21 cellular contexts compared by ENCODE assay signal in the genomic region with DNA sequence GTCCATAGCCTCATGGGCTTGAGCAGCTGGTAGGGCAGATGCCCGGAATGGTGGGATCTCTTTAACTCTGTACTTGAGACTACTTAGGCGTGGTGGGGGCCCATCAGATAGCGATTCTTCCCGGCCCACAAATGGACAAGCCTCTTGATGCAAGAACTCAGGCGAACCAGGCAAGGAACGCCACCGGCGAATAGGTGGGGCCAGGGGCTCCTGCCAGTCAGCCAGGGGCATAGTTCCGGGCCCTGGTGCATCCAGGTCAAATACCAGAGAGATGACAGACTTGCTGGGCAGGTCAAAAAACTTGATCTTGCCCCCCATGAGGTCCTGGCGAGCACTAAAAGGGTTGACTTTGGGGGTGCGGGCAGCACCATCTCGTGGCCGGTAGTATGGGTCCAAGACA. TPM values are rescaled to one million over a fixed set of nuclear protein-coding genes. Genes with fewer than 3 reads are reported as not detected.
"Had no signal": no experiment of that assay in that cellular context is flagged by ENCODE, and none has a peak within 500 bp of the region (broad histone marks: within the 10 kb centered on the region; RNA-seq: fewer than 3 reads in every experiment).

No MANE protein-coding gene starts in this region.

- H3K4me3 Mint-ChIP-seq: activated naive CD4-positive, alpha-beta T cell treated with anti-CD3 and anti-CD28 coated beads, Interleukin-2, amount 10 ng/mL, durations not matched to agents 7 days and 5 days; activated T-helper 1 cell treated with anti-CD3 and anti-CD28 coated beads, Interleukin-12 subunit alpha, Interleukin-12 subunit beta, Interleukin-2, Interleukin-4 antibody, amounts not matched to agents 30 ng/mL and 10 ng/mL and 1 ng/mL, durations not matched to agents 14 hours and 24 hours and 36 hours; T-cell; T-helper 2 cell treated with Interferon-gamma antibody and Interleukin-4, amounts not matched to agents 5 μg/mL and 100 μg/mL, for 36 hours had no signal

- ATAC-seq: esophagus mucosa; heart left ventricle; naive thymus-derived CD4-positive, alpha-beta T cell; pancreas; stimulated activated naive CD8-positive, alpha-beta T cell treated with anti-CD3 and anti-CD28 coated beads, Interleukin-15, Interleukin-2, amounts not matched to agents 100 U/mL and 50 U/mL, for 24 hours; T-cell had no signal

- H3K27me3 Mint-ChIP-seq: activated naive CD4-positive, alpha-beta T cell treated with anti-CD3 and anti-CD28 coated beads, Interleukin-2, amount 10 ng/mL, durations not matched to agents 7 days and 5 days; naive thymus-derived CD4-positive, alpha-beta T cell; T-cell had no signal

- H3K9me3 Mint-ChIP-seq: activated naive CD4-positive, alpha-beta T cell treated with anti-CD3 and anti-CD28 coated beads, Interleukin-2, amount 10 ng/mL, durations not matched to agents 7 days and 5 days; activated T-helper 1 cell treated with anti-CD3 and anti-CD28 coated beads, Interleukin-12 subunit alpha, Interleukin-12 subunit beta, Interleukin-2, Interleukin-4 antibody, amounts not matched to agents 30 ng/mL and 10 ng/mL and 1 ng/mL, durations not matched to agents 14 hours and 24 hours and 36 hours; naive thymus-derived CD4-positive, alpha-beta T cell; T-cell; T-helper 2 cell treated with Interferon-gamma antibody and Interleukin-4, amounts not matched to agents 5 μg/mL and 100 μg/mL, for 36 hours had no signal

- H3K27ac Mint-ChIP-seq: activated naive CD4-positive, alpha-beta T cell treated with anti-CD3 and anti-CD28 coated beads, Interleukin-2, amount 10 ng/mL, durations not matched to agents 7 days and 5 days; activated T-helper 1 cell treated with anti-CD3 and anti-CD28 coated beads, Interleukin-12 subunit alpha, Interleukin-12 subunit beta, Interleukin-2, Interleukin-4 antibody, amounts not matched to agents 30 ng/mL and 10 ng/mL and 1 ng/mL, durations not matched to agents 14 hours and 24 hours and 36 hours; T-cell; T-helper 2 cell treated with Interferon-gamma antibody and Interleukin-4, amounts not matched to agents 5 μg/mL and 100 μg/mL, for 36 hours had no signal

- DNase-seq: activated CD4-positive, alpha-beta T cell treated with anti-CD3 and anti-CD28 coated beads for 4 hours; activated CD4-positive, alpha-beta T cell treated with anti-CD3 and anti-CD28 coated beads, Interleukin-2, amount 50 U/mL, for 48 hours; activated CD4-positive, CD25-positive, alpha-beta regulatory T cell; activated effector memory CD4-positive, alpha-beta T cell treated with anti-CD3 and anti-CD28 coated beads, Interleukin-2, amount 50 U/mL, for 16 hours; activated naive CD4-positive, alpha-beta T cell treated with anti-CD3 and anti-CD28 coated beads, Interleukin-2, amount 10 ng/mL, durations not matched to agents 7 days and 5 days; central memory CD4-positive, alpha-beta T cell; foreskin fibroblast; heart left ventricle; hypothalamus; midbrain; naive thymus-derived CD4-positive, alpha-beta T cell; nucleus accumbens; stimulated activated naive CD8-positive, alpha-beta T cell treated with anti-CD3 and anti-CD28 coated beads, Interleukin-15, Interleukin-2, amounts not matched to agents 100 U/mL and 50 U/mL, for 24 hours; T-cell; testis; transverse colon had no signal

RNA-seq across cellular contexts. Expression of gene HPDL, which starts 18.3 kb away (rescaled TPM):
- polyA plus RNA-seq: neural cell had no signal
